In the genomic region with DNA sequence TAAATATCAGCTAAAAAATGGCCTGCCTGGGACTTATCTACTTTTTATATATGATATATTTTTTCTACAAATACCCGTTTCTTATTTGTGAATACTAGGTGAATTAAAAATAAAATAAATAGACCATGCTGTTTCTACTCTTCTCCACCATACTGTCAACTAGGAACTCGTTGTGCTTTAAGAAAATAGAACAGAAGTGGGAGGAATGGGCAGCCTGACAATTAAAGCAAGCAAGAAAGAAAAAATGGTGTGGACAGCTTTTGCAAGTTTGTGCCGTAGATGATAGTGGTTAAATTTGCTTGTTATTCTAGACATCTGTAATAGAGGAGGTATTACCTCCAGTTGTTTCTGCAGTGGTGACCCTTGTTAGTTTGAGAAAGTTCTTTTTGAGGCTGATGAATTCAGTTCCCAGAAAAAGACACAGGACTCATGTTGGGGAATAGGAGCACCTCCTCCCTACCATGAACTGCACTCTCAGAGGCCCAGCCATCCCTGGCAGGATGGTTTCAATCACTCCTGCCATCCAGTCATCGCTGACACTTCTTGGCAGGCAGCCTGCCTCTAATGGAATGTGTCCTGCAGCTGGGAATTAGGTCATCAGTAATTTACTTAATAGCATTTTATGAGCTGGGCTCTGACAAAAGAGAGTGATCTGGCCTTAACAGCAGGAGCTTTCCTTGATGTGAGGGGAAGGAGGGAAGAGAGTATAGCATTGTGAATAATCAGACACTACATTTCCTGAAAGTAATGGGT, we compare ENCODE assay signal across 1 cellular context.
TF ChIP-seq lines count a peak whose summit lies in the region.

No MANE protein-coding gene starts in this region.

TF ChIP-seq in HepG2, 621 proteins besides CTCF, POLR2A, EP300 and RAD21 (continued from another document):
- TF ChIP-seq, protein P1, sequence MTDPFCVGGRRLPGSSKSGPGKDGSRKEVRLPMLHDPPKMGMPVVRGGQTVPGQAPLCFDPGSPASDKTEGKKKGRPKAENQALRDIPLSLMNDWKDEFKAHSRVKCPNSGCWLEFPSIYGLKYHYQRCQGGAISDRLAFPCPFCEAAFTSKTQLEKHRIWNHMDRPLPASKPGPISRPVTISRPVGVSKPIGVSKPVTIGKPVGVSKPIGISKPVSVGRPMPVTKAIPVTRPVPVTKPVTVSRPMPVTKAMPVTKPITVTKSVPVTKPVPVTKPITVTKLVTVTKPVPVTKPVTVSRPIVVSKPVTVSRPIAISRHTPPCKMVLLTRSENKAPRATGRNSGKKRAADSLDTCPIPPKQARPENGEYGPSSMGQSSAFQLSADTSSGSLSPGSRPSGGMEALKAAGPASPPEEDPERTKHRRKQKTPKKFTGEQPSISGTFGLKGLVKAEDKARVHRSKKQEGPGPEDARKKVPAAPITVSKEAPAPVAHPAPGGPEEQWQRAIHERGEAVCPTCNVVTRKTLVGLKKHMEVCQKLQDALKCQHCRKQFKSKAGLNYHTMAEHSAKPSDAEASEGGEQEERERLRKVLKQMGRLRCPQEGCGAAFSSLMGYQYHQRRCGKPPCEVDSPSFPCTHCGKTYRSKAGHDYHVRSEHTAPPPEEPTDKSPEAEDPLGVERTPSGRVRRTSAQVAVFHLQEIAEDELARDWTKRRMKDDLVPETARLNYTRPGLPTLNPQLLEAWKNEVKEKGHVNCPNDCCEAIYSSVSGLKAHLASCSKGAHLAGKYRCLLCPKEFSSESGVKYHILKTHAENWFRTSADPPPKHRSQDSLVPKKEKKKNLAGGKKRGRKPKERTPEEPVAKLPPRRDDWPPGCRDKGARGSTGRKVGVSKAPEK (CRISPR knock-in tag; IDR thresholded peaks at IDR 0.05; ENCODE audit: borderline replicate concordance) = no peak
- TF ChIP-seq MTA3 (CRISPR knock-in tag; IDR thresholded peaks at IDR 0.05) = no peak
- TF ChIP-seq, protein P2, sequence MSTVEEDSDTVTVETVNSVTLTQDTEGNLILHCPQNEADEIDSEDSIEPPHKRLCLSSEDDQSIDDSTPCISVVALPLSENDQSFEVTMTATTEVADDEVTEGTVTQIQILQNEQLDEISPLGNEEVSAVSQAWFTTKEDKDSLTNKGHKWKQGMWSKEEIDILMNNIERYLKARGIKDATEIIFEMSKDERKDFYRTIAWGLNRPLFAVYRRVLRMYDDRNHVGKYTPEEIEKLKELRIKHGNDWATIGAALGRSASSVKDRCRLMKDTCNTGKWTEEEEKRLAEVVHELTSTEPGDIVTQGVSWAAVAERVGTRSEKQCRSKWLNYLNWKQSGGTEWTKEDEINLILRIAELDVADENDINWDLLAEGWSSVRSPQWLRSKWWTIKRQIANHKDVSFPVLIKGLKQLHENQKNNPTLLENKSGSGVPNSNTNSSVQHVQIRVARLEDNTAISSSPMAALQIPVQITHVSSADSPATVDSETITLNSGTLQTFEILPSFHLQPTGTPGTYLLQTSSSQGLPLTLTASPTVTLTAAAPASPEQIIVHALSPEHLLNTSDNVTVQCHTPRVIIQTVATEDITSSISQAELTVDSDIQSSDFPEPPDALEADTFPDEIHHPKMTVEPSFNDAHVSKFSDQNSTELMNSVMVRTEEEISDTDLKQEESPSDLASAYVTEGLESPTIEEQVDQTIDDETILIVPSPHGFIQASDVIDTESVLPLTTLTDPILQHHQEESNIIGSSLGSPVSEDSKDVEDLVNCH (CRISPR knock-in tag; IDR thresholded peaks at IDR 0.05) = no peak
